5 cellular contexts compared by ENCODE assay signal in the genomic region with DNA sequence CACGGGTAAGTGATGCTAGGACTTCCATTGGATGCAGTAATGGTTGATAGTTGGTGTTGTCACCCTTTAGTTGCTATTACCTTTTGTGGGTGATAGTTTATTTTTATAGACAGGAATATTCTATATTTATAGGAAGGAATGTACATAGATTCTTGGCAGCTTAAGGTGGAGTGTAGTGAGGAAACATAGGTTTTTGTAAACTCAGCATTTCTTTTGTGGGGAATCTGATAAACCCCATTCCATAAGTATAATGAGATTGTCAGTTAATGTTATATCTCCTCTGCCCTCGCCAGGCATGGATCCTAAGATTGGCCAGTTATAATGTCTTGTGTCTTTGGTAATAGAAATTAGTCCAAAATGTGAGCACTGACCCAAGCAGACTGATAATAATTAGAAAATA.
"Had no signal": no experiment of that assay in that cellular context is flagged by ENCODE, and none has a peak within 500 bp of the region (broad histone marks: within the 10 kb centered on the region; RNA-seq: fewer than 3 reads in every experiment).

No MANE protein-coding gene starts in this region.

- H3K27ac ChIP-seq: HL-60, KMS-11 had no signal

- FAIRE-seq: HTR-8/SVneo had no signal

- H3K9ac ChIP-seq: KMS-11 had no signal

- H3K4me2 ChIP-seq: KMS-11 had no signal

- DNase-seq: KBM-7, KG1 had no signal
